Comparison of ENCODE assay signal across 13 cellular contexts in the genomic region with DNA sequence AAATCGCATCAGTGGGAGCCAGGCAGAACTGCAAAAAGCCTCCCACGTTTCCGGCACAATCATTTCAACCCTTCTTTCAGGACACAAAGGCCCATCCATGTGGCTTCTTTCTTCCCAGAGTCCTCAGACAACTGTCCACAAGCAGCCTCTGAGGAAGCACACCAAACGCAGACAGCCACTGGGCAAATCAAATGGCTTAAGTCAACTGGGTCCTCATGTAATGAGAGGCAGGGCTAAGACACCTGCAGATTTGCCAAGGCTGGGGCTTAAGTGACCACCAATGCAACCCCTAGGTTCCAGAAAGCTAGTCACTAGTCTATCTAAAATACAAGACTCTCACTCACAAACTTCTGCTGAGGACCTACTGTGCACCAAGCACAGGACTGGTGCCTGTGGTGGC.
"Had no signal": no experiment of that assay in that cellular context is flagged by ENCODE, and none has a peak within 500 bp of the region (broad histone marks: within the 10 kb centered on the region; RNA-seq: fewer than 3 reads in every experiment).

No MANE protein-coding gene starts in this region.

- DNase-seq: activated CD4-positive, alpha-beta memory T cell treated with anti-CD3 and anti-CD28 coated beads, Interleukin-2, amount 10 ng/mL, durations not matched to agents 7 days and 5 days; activated CD4-positive, alpha-beta T cell treated with anti-CD3 and anti-CD28 coated beads for 4 hours; activated naive CD4-positive, alpha-beta T cell treated with anti-CD3 and anti-CD28 coated beads, Interleukin-2, amount 10 ng/mL, durations not matched to agents 7 days and 5 days; activated T-cell treated with anti-CD3 and anti-CD28 coated beads, Interleukin-2, amount 50 U/mL, for 24 hours; endodermal cell; stimulated activated CD4-positive, alpha-beta T cell treated with anti-CD3 and anti-CD28 coated beads, Interleukin-4, amount 100 ng/mL, for 4 hours; stimulated activated CD8-positive, alpha-beta memory T cell treated with anti-CD3 and anti-CD28 coated beads, Interleukin-4, amount 100 ng/mL, for 48 hours; upper lobe of left lung had no signal

- H3K9me3 ChIP-seq: ascending aorta, suprapubic skin, upper lobe of left lung had no signal

- H3K27me3 ChIP-seq: ascending aorta, suprapubic skin, upper lobe of left lung had no signal

- H3K9me3 Mint-ChIP-seq: activated CD4-positive, alpha-beta memory T cell treated with anti-CD3 and anti-CD28 coated beads, Interleukin-2, amount 10 ng/mL, durations not matched to agents 7 days and 5 days; activated naive CD4-positive, alpha-beta T cell treated with anti-CD3 and anti-CD28 coated beads, Interleukin-2, amount 10 ng/mL, durations not matched to agents 7 days and 5 days; activated T-cell treated with anti-CD3 and anti-CD28 coated beads, Interleukin-2, amount 50 U/mL, for 24 hours; endodermal cell; stimulated activated naive CD8-positive, alpha-beta T cell treated with anti-CD3 and anti-CD28 coated beads, Interleukin-15, Interleukin-2, amounts not matched to agents 100 ng/mL and 50 ng/mL, for 24 hours had no signal

- H3K36me3 Mint-ChIP-seq: activated naive CD4-positive, alpha-beta T cell treated with anti-CD3 and anti-CD28 coated beads, Interleukin-2, amount 10 ng/mL, durations not matched to agents 7 days and 5 days had no signal

- H3K27ac ChIP-seq: ascending aorta, skin epidermis, suprapubic skin, upper lobe of left lung had no signal

- H3K4me3 Mint-ChIP-seq: activated CD4-positive, alpha-beta memory T cell treated with anti-CD3 and anti-CD28 coated beads, Interleukin-2, amount 10 ng/mL, durations not matched to agents 7 days and 5 days; activated naive CD4-positive, alpha-beta T cell treated with anti-CD3 and anti-CD28 coated beads, Interleukin-2, amount 10 ng/mL, durations not matched to agents 7 days and 5 days; activated T-cell treated with anti-CD3 and anti-CD28 coated beads, Interleukin-2, amount 50 U/mL, for 24 hours; endodermal cell; stimulated activated naive CD8-positive, alpha-beta T cell treated with anti-CD3 and anti-CD28 coated beads, Interleukin-15, Interleukin-2, amounts not matched to agents 100 ng/mL and 50 ng/mL, for 24 hours had no signal

- H3K27ac Mint-ChIP-seq: activated CD4-positive, alpha-beta memory T cell treated with anti-CD3 and anti-CD28 coated beads, Interleukin-2, amount 10 ng/mL, durations not matched to agents 7 days and 5 days; activated naive CD4-positive, alpha-beta T cell treated with anti-CD3 and anti-CD28 coated beads, Interleukin-2, amount 10 ng/mL, durations not matched to agents 7 days and 5 days; activated T-cell treated with anti-CD3 and anti-CD28 coated beads, Interleukin-2, amount 50 U/mL, for 24 hours; endodermal cell; stimulated activated naive CD8-positive, alpha-beta T cell treated with anti-CD3 and anti-CD28 coated beads, Interleukin-15, Interleukin-2, amounts not matched to agents 100 ng/mL and 50 ng/mL, for 24 hours had no signal

- H3K4me3 ChIP-seq: ascending aorta, lung, skin epidermis, suprapubic skin, upper lobe of left lung had no signal

- H3K36me3 ChIP-seq: ascending aorta, suprapubic skin, upper lobe of left lung had no signal

- H3K4me1 Mint-ChIP-seq: activated naive CD4-positive, alpha-beta T cell treated with anti-CD3 and anti-CD28 coated beads, Interleukin-2, amount 10 ng/mL, durations not matched to agents 7 days and 5 days had no signal
